In genomic region chr17:17892009-17892408, GRCh38 we compare ENCODE assay signal across 1 cellular context.
A peak's percentile ranks its signal among the peaks of the same experiment; 100 is the strongest.
TF ChIP-seq lines count a peak whose summit lies in the region.

No MANE protein-coding gene starts in this region.

TF ChIP-seq in GM12878, 131 proteins besides CTCF, POLR2A, EP300 and RAD21:
- TF ChIP-seq SPI1 (IDR thresholded peaks at IDR 0.05; ENCODE audit: borderline replicate concordance, insufficient read depth, low read depth, low read length) (0 out of 2 replicates have a peak, but pooled peaks have one; percentile 17), NBN (IDR thresholded peaks at IDR 0.05) (no peak), RUNX3 (IDR thresholded peaks at IDR 0.05; ENCODE audit: low read length) (peak; percentile 24; the same call in 1 of the 2 replicates)
